30 cellular contexts compared by ENCODE assay signal in genomic region chr12:95882873-95883272, GRCh38. TPM values are rescaled to one million over a fixed set of nuclear protein-coding genes. Genes with fewer than 3 reads are reported as not detected.
A peak's percentile ranks its signal among the peaks of the same experiment; 100 is the strongest.
DNase-seq lines count a peak whose midpoint lies in the region; ATAC-seq, FAIRE-seq and TF ChIP-seq lines count a peak whose summit lies in the region.
"Had no signal": no experiment of that assay in that cellular context is flagged by ENCODE, and none has a peak within 500 bp of the region (broad histone marks: within the 10 kb centered on the region; RNA-seq: fewer than 3 reads in every experiment).

No MANE protein-coding gene starts in this region.

- intact Hi-C loops in HepG2 (cut with micrococcal nuclease; ENCODE audit: unreplicated experiment) (no loop called here), right lobe of liver (cut with DNase I) (no loop called here), left colon (cut with DNase I, micrococcal nuclease) (no loop called here), transverse colon (cut with DNase I; ENCODE audit: low total_unique reads) (no loop called here), tibial artery (cut with DNase I; ENCODE audit: low total_unique reads) (no loop called here)
- intact Hi-C loops in activated naive CD4-positive, alpha-beta T cell treated with anti-CD3 and anti-CD28 coated beads for 36 hours (cut with micrococcal nuclease), result no loop called here

- no peaks in the 10 kb centered on the region for H3K9me2 ChIP-seq in GM23338 (ENCODE audit: insufficient read depth)

- no peak overlapping the region for H3K4me3 Mint-ChIP-seq in GM23338
- H3K4me3 Mint-ChIP-seq in activated naive CD4-positive, alpha-beta T cell treated with anti-CD3 and anti-CD28 coated beads for 36 hours, result no peak overlapping the region
- H3K4me3 Mint-ChIP-seq: CD14-positive monocyte; CD4-positive, alpha-beta memory T cell; CD4-positive, CD25-positive, alpha-beta regulatory T cell; CD8-positive, alpha-beta memory T cell had no signal

- CTCF ChIA-PET in HepG2 (lab: Yijun Ruan, JAX; ENCODE audit: low intra/inter-chr PET ratio, low total read pairs), result no interaction called here
- CTCF ChIA-PET in activated naive CD4-positive, alpha-beta T cell treated with anti-CD3 and anti-CD28 coated beads for 36 hours (lab: Charles Lee), result interaction anchor here (0.9 kb wide), 1 partner anchor 12 kb away, joined by 3 read pairs; no protein-coding TSS in a partner anchor

- H3K9me3 ChIP-seq in HepG2 (ENCODE audit: low read length), result peaks cover 11% of the 10 kb centered on the region
- H3K9me3 ChIP-seq in right lobe of liver, result no peaks in the 10 kb centered on the region
- no peaks in the 10 kb centered on the region for H3K9me3 ChIP-seq in small intestine (ENCODE audit: control insufficient read depth, low read depth)
- peaks cover 0 to 4% of the 10 kb centered on the region in 2 donors for H3K9me3 ChIP-seq in transverse colon
- peaks cover 0 to 8% (median 0%) of the 10 kb centered on the region in 3 donors for H3K9me3 ChIP-seq in tibial artery
- H3K9me3 ChIP-seq: BE2C had no signal

- H3K27ac Mint-ChIP-seq in GM23338, result no peak overlapping the region
- no peak overlapping the region for H3K27ac Mint-ChIP-seq in activated naive CD4-positive, alpha-beta T cell treated with anti-CD3 and anti-CD28 coated beads for 36 hours
- H3K27ac Mint-ChIP-seq: CD14-positive monocyte; CD4-positive, alpha-beta memory T cell; CD4-positive, CD25-positive, alpha-beta regulatory T cell; CD8-positive, alpha-beta memory T cell had no signal

- no peaks in the 10 kb centered on the region for H3K4me1 Mint-ChIP-seq in GM23338
- no peaks in the 10 kb centered on the region for H3K4me1 Mint-ChIP-seq in activated naive CD4-positive, alpha-beta T cell treated with anti-CD3 and anti-CD28 coated beads for 36 hours (ENCODE audit: low read depth)
- H3K4me1 Mint-ChIP-seq: CD14-positive monocyte; CD4-positive, alpha-beta memory T cell; CD4-positive, CD25-positive, alpha-beta regulatory T cell; CD8-positive, alpha-beta memory T cell had no signal

- in situ Hi-C loops in HepG2 (cut with HindIII; ENCODE audit: extremely low pct_ligation_motif_present, low pct_unique_long_range_greater_than_20kb) (no loop called here), transverse colon (cut with MboI; ENCODE audit: low pct_ligation_motif_present in 1 of 4, low pct_unique_long_range_greater_than_20kb in 1 of 4, low sequenced_read_pairs in 3 of 4) (no loop called here)

- H3K36me3 ChIP-seq in HepG2 (replicated peaks in 1 of 2; ENCODE audit: control insufficient read depth in 1 of 2, insufficient read depth in 2 of 2, low read length in 2 of 2) (no peaks in the 10 kb centered on the region), right lobe of liver (no peaks in the 10 kb centered on the region), small intestine (ENCODE audit: control insufficient read depth in 2 of 2, insufficient read depth in 2 of 2, low read length in 2 of 2) (no peaks in the 10 kb centered on the region), transverse colon (no peaks in the 10 kb centered on the region), GM23338 (ENCODE audit: insufficient read depth) (no peaks in the 10 kb centered on the region), tibial artery (no peaks in the 10 kb centered on the region)
- H3K36me3 ChIP-seq: BE2C, BLaER1 had no signal

- no peaks in the 10 kb centered on the region for H3K27me3 ChIP-seq in HepG2 (ENCODE audit: control insufficient read depth in 1 of 2, insufficient read depth in 2 of 2, low read length in 2 of 2)
- H3K27me3 ChIP-seq in right lobe of liver, result no peaks in the 10 kb centered on the region
- no peaks in the 10 kb centered on the region for H3K27me3 ChIP-seq in small intestine (ENCODE audit: control insufficient read depth in 2 of 2, insufficient read depth in 2 of 2, low read length in 2 of 2)
- H3K27me3 ChIP-seq in transverse colon, result no peaks in the 10 kb centered on the region
- no peaks in the 10 kb centered on the region for H3K27me3 ChIP-seq in GM23338 (ENCODE audit: insufficient read depth)
- H3K27me3 ChIP-seq in tibial artery, result no peaks in the 10 kb centered on the region
- H3K27me3 ChIP-seq: BLaER1 had no signal

- ATAC-seq in HepG2 (peak; percentile 74), right lobe of liver (no peak), left colon (peak; percentile 88), GM23338 (no peak)
- ATAC-seq: GM12878 had no signal

- no peak for TF ChIP-seq POLR2A in HepG2 (IDR thresholded peaks at IDR 0.05; ENCODE audit: insufficient read depth in 1 of 2, low read depth in 2 of 2, low read length in 2 of 2)
- no peak for TF ChIP-seq POLR2A in right lobe of liver (IDR thresholded peaks at IDR 0.05)
- TF ChIP-seq POLR2A in transverse colon (IDR thresholded peaks at IDR 0.05), result no peak

- FAIRE-seq in HepG2 (lab: Jason Lieb, UNC) (peak; percentile 30), small intestine (lab: Jason Lieb, UNC) (no peak)
- FAIRE-seq: A204.1, GM12878, GM12892, GM18507 had no signal

- H3K9me3 Mint-ChIP-seq in GM23338, result peaks cover 3% of the 10 kb centered on the region; the same call in 1 of the 3 replicates
- H3K9me3 Mint-ChIP-seq in activated naive CD4-positive, alpha-beta T cell treated with anti-CD3 and anti-CD28 coated beads for 36 hours, result peaks cover 3% of the 10 kb centered on the region

- no peak overlapping the region for H3K9ac ChIP-seq in HepG2 (ENCODE audit: insufficient read depth, low read depth, low read length)
- H3K9ac ChIP-seq: BLaER1 had no signal

- TF ChIP-seq RAD21 in HepG2 (CRISPR knock-in tag; IDR thresholded peaks at IDR 0.05), result no peak

- DNase-seq in HepG2 (ENCODE audit: low spot score), result peak; percentile 52
- no peak for DNase-seq in right lobe of liver
- DNase-seq in left colon, result no peak
- DNase-seq in small intestine, result peak; percentile 44
- DNase-seq in transverse colon, result peak; percentile 10
- DNase-seq in GM23338 (ENCODE audit: low spot score), result no peak
- DNase-seq in tibial artery, result no peak
- DNase-seq in activated naive CD4-positive, alpha-beta T cell treated with anti-CD3 and anti-CD28 coated beads for 36 hours, result no peak
- DNase-seq: 8988T; ACHN; BE2C; C1 segment of cervical spinal cord; CD4-positive, alpha-beta memory T cell; CD4-positive, CD25-positive, alpha-beta regulatory T cell; CD8-positive, alpha-beta memory T cell; COR-L47; DMS 273 treated with DMSO at 0.1 percent for 48 hours; DMS153; DMS53; DMS79; DND-41; GDM1 had no signal

- TF ChIP-seq CTCF in HepG2 (CRISPR knock-in tag; IDR thresholded peaks at IDR 0.05), result no peak
- TF ChIP-seq CTCF in right lobe of liver (IDR thresholded peaks at IDR 0.05), result no peak
- no peak for TF ChIP-seq CTCF in transverse colon (IDR thresholded peaks at IDR 0.05)
- TF ChIP-seq CTCF in GM23338 (conservative IDR thresholded peaks at IDR 0.05; ENCODE audit: low read depth in 2 of 2), result no peak
- TF ChIP-seq CTCF in tibial artery (IDR thresholded peaks at IDR 0.05), result no peak

- H4K20me1 ChIP-seq in HepG2 (ENCODE audit: insufficient read depth, low read length), result no peaks in the 10 kb centered on the region
- H4K20me1 ChIP-seq in GM23338 (replicated peaks; ENCODE audit: insufficient read depth), result no peaks in the 10 kb centered on the region
- H4K20me1 ChIP-seq: BLaER1 had no signal

- no peaks in the 10 kb centered on the region for H3F3A ChIP-seq in GM23338 (replicated peaks; ENCODE audit: low read depth)

- H3K36me3 Mint-ChIP-seq in GM23338 (ENCODE audit: low read depth), result no peaks in the 10 kb centered on the region
- no peaks in the 10 kb centered on the region for H3K36me3 Mint-ChIP-seq in activated naive CD4-positive, alpha-beta T cell treated with anti-CD3 and anti-CD28 coated beads for 36 hours (ENCODE audit: low read depth)
- H3K36me3 Mint-ChIP-seq: CD14-positive monocyte; CD4-positive, alpha-beta memory T cell had no signal

- no TSS peak for BruUV-seq in HepG2 (replicated peaks; lab: Mats Ljungman, UMichigan)

- H3K4me2 ChIP-seq in HepG2 (ENCODE audit: low read depth, low read length) (peak overlapping the region; percentile 63), GM23338 (no peak overlapping the region)
- H3K4me2 ChIP-seq: BLaER1 had no signal

- H3K79me2 ChIP-seq in HepG2 (ENCODE audit: insufficient read depth, low read length) (no peaks in the 10 kb centered on the region), GM23338 (replicated peaks; ENCODE audit: insufficient read depth) (no peaks in the 10 kb centered on the region)

- peaks cover 23% of the 10 kb centered on the region for H3K4me1 ChIP-seq in HepG2 (ENCODE audit: insufficient read depth, low read length)
- no peaks in the 10 kb centered on the region for H3K4me1 ChIP-seq in right lobe of liver
- H3K4me1 ChIP-seq in small intestine (ENCODE audit: control insufficient read depth in 2 of 2, insufficient read depth in 1 of 2, low read depth in 1 of 2, low read length in 1 of 2), result no peaks in the 10 kb centered on the region
- peaks cover 0 to 20% (median 2%) of the 10 kb centered on the region in 4 donors for H3K4me1 ChIP-seq in transverse colon
- H3K4me1 ChIP-seq in GM23338 (ENCODE audit: insufficient read depth), result no peaks in the 10 kb centered on the region
- no peaks in the 10 kb centered on the region for H3K4me1 ChIP-seq in tibial artery
- H3K4me1 ChIP-seq: BE2C, BLaER1 had no signal

- no peak overlapping the region for H2AFZ ChIP-seq in HepG2 (ENCODE audit: low read length)
- H2AFZ ChIP-seq in GM23338, result no peak overlapping the region

- TF ChIP-seq EP300 in HepG2 (IDR thresholded peaks at IDR 0.05; ENCODE audit: low read depth in 2 of 2, low read length in 2 of 2) (no peak), HepG2 (CRISPR knock-in tag; IDR thresholded peaks at IDR 0.05; ENCODE audit: borderline replicate concordance) (no peak), transverse colon (IDR thresholded peaks at IDR 0.05; ENCODE audit: low read depth) (no peak)

- 3% methylated on average over 4 of the region's 4 CpGs for WGBS in HepG2 (ENCODE audit: low lambda C conversion rate)
- 52% methylated on average over 4 of the region's 4 CpGs for WGBS in right lobe of liver (ENCODE audit: insufficient coverage, low coverage, low lambda C conversion rate, missing lambda C conversion rate)
- 19 to 61% (median 24%) methylated on average over 4 of the region's 4 CpGs for WGBS in small intestine, 3 donors
- WGBS in transverse colon (ENCODE audit: low coverage in 1 of 2), 2 donors, result 39 to 65% methylated on average over 4 of the region's 4 CpGs

- no peak overlapping the region for H3K27ac ChIP-seq in HepG2 (ENCODE audit: extremely low read length, insufficient read depth, low read length)
- no peak overlapping the region for H3K27ac ChIP-seq in right lobe of liver
- H3K27ac ChIP-seq in small intestine (ENCODE audit: low read depth in 1 of 2, low read length in 1 of 2), result no peak overlapping the region
- no peak overlapping the region for H3K27ac ChIP-seq in transverse colon
- H3K27ac ChIP-seq in GM23338 (ENCODE audit: low read depth), result no peak overlapping the region
- no peak overlapping the region for H3K27ac ChIP-seq in tibial artery
- H3K27ac ChIP-seq: BLaER1 had no signal

- H3K27me3 Mint-ChIP-seq in GM23338 (ENCODE audit: insufficient read depth, low read depth, poor library complexity), result no peaks in the 10 kb centered on the region
- no peaks in the 10 kb centered on the region for H3K27me3 Mint-ChIP-seq in activated naive CD4-positive, alpha-beta T cell treated with anti-CD3 and anti-CD28 coated beads for 36 hours (ENCODE audit: low read depth)

- POLR2A ChIA-PET in HepG2 (lab: Yijun Ruan, JAX), result no interaction called here

- H3K4me3 ChIP-seq in HepG2 (replicated peaks in 1 of 3; ENCODE audit: insufficient read depth in 1 of 3, low read depth in 2 of 3, low read length in 3 of 3) (no peak overlapping the region; a peak in 1 of 6 replicates), right lobe of liver (no peak overlapping the region), small intestine (ENCODE audit: low read depth in 1 of 2, low read length in 2 of 2) (no peak overlapping the region), transverse colon (no peak overlapping the region), GM23338 (no peak overlapping the region), tibial artery (no peak overlapping the region)
- H3K4me3 ChIP-seq: BLaER1, GM12878 had no signal

RNA-seq across cellular contexts. Expression of gene SNRPF, which starts 24.1 kb away (rescaled TPM):
- total RNA-seq in HepG2 (2016; rRNA removed; fragmentation: Illumina TruSeq; extraction: Trizol) (77.2 and 94.7 TPM in 2 replicates), right lobe of liver (10 to 100 TPM in 3 of 6 experiments, 1 to 10 TPM in 3; 5.8 to 10.4 (median 8.5) TPM), left colon (10 to 100 TPM; 13.5 to 17.4 TPM), transverse colon (1 to 10 TPM in 2 of 4 donors, not detected in 2; 4.8 to 8.3 TPM)
- 26.9 and 33.1 TPM in 2 replicates for total RNA-seq in HepG2 (2016; cell fraction: cytosol; rRNA removed; fragmentation: Illumina TruSeq; extraction: Trizol; ENCODE audit: low read depth)
- 81.2 and 98.9 TPM in 2 replicates for total RNA-seq in HepG2 (2016; cell fraction: insoluble cytoplasmic fraction; rRNA removed; fragmentation: Illumina TruSeq; extraction: Trizol)
- 44.1 and 49.3 TPM in 2 replicates for total RNA-seq in HepG2 (2016; cell fraction: membrane; rRNA removed; fragmentation: Illumina TruSeq; extraction: Trizol)
- total RNA-seq in HepG2 (2016; cell fraction: nucleus; rRNA removed; fragmentation: Illumina TruSeq; extraction: Trizol), result 43.9 and 45.5 TPM in 2 replicates
- polyA plus RNA-seq in HepG2 (2011; rRNA removed) (24.3 and 31.7 TPM in 2 replicates), small intestine (10 to 100 TPM; 18.9 to 61.9 (median 24.6) TPM), GM23338 (2016; fragmentation: Nextera tagmentation; extraction: Ambion mirVana) (458 and 475 TPM in 2 replicates)
- polyA plus RNA-seq in HepG2 (2011; cell fraction: cytosol; rRNA removed), result 12.6 and 12.9 TPM in 2 replicates
- 5.8 TPM in 2 replicates for polyA plus RNA-seq in HepG2 (2011; cell fraction: nucleus; rRNA removed)
- polyA plus RNA-seq in HepG2 (2012), result 42.8 and 62.0 TPM in 2 replicates
- polyA plus RNA-seq in HepG2 (2016; cell fraction: cytosol; fragmentation: Illumina TruSeq; extraction: Trizol; ENCODE audit: low read depth), result 44.6 and 58.9 TPM in 2 replicates
- polyA plus RNA-seq in HepG2 (2016; cell fraction: insoluble cytoplasmic fraction; fragmentation: Illumina TruSeq; extraction: Trizol; ENCODE audit: low read depth), result 161 and 181 TPM in 2 replicates
- 62.3 and 79.4 TPM in 2 replicates for polyA plus RNA-seq in HepG2 (2016; cell fraction: membrane; fragmentation: Illumina TruSeq; extraction: Trizol; ENCODE audit: low read depth)
- 67.6 and 85.9 TPM in 2 replicates for polyA plus RNA-seq in HepG2 (2016; cell fraction: nucleus; fragmentation: Illumina TruSeq; extraction: Trizol; ENCODE audit: insufficient read depth, low read depth)
- 6.8 and 8.3 TPM in 2 replicates for polyA minus RNA-seq in HepG2 (2011; rRNA and poly(A)+ RNA removed; ENCODE audit: low replicate concordance)
- 5.1 and 7.6 TPM in 2 replicates for polyA minus RNA-seq in HepG2 (2011; cell fraction: cytosol; rRNA and poly(A)+ RNA removed)
- polyA minus RNA-seq in HepG2 (2011; cell fraction: nucleus; rRNA and poly(A)+ RNA removed), result 24.0 and 29.7 TPM in 2 replicates
- 31.1 and 35.4 TPM in 2 replicates for total RNA-seq in GM23338 (2014; rRNA removed; shearing (Covaris generic))
- 10 to 100 TPM; 57.4 to 59.9 TPM for total RNA-seq in activated naive CD4-positive, alpha-beta T cell treated with anti-CD3 and anti-CD28 coated beads for 36 hours

RNA-seq across cellular contexts. Expression of gene CCDC38, which starts 59.5 kb away (rescaled TPM):
- total RNA-seq in HepG2 (2016; rRNA removed; fragmentation: Illumina TruSeq; extraction: Trizol) (0.18 and 0.24 TPM in 2 replicates), right lobe of liver (1 to 10 TPM in 2 of 6 experiments, under 1 TPM in 4; 0.19 to 1.8 (median 0.89) TPM), left colon (not detected), transverse colon (not detected)
- 0.10 and 0.18 TPM in 2 replicates for total RNA-seq in HepG2 (2016; cell fraction: cytosol; rRNA removed; fragmentation: Illumina TruSeq; extraction: Trizol; ENCODE audit: low read depth)
- total RNA-seq in HepG2 (2016; cell fraction: insoluble cytoplasmic fraction; rRNA removed; fragmentation: Illumina TruSeq; extraction: Trizol), result 0.18 and 0.22 TPM in 2 replicates
- 0.24 and 0.53 TPM in 2 replicates for total RNA-seq in HepG2 (2016; cell fraction: membrane; rRNA removed; fragmentation: Illumina TruSeq; extraction: Trizol)
- 0.22 and 0.31 TPM in 2 replicates for total RNA-seq in HepG2 (2016; cell fraction: nucleus; rRNA removed; fragmentation: Illumina TruSeq; extraction: Trizol)
- polyA plus RNA-seq in HepG2 (2011; rRNA removed) (0.30 and 0.32 TPM in 2 replicates), small intestine (under 1 TPM in 1 of 3 donors, not detected in 2; 0.09 TPM), GM23338 (2016; fragmentation: Nextera tagmentation; extraction: Ambion mirVana) (not detected in 2 replicates)
- 0.13 and 0.35 TPM in 2 replicates for polyA plus RNA-seq in HepG2 (2011; cell fraction: cytosol; rRNA removed)
- polyA plus RNA-seq in HepG2 (2011; cell fraction: nucleus; rRNA removed), result 0.13 and 0.17 TPM in 2 replicates
- 0.36 and 0.39 TPM in 2 replicates for polyA plus RNA-seq in HepG2 (2012)
- polyA plus RNA-seq in HepG2 (2016; cell fraction: cytosol; fragmentation: Illumina TruSeq; extraction: Trizol; ENCODE audit: low read depth), result 0.05 and 0.08 TPM in 2 replicates
- polyA plus RNA-seq in HepG2 (2016; cell fraction: insoluble cytoplasmic fraction; fragmentation: Illumina TruSeq; extraction: Trizol; ENCODE audit: low read depth), result 0.29 and 0.36 TPM in 2 replicates
- 0.17 and 0.19 TPM in 2 replicates for polyA plus RNA-seq in HepG2 (2016; cell fraction: membrane; fragmentation: Illumina TruSeq; extraction: Trizol; ENCODE audit: low read depth)
- polyA plus RNA-seq in HepG2 (2016; cell fraction: nucleus; fragmentation: Illumina TruSeq; extraction: Trizol; ENCODE audit: insufficient read depth, low read depth), result 0.35 and 0.41 TPM in 2 replicates
- 0.16 TPM in 1 of 2 replicates, not detected in the other for polyA minus RNA-seq in HepG2 (2011; rRNA and poly(A)+ RNA removed; ENCODE audit: low replicate concordance)
- 0.35 TPM in 1 of 2 replicates, not detected in the other for polyA minus RNA-seq in HepG2 (2011; cell fraction: cytosol; rRNA and poly(A)+ RNA removed)
- 0.26 and 1.1 TPM in 2 replicates for polyA minus RNA-seq in HepG2 (2011; cell fraction: nucleus; rRNA and poly(A)+ RNA removed)
- total RNA-seq in GM23338 (2014; rRNA removed; shearing (Covaris generic)), result not detected in 2 replicates
- under 1 TPM in 1 of 2 experiments, not detected in 1; 0.49 TPM for total RNA-seq in activated naive CD4-positive, alpha-beta T cell treated with anti-CD3 and anti-CD28 coated beads for 36 hours
- total RNA-seq: CD4-positive, CD25-positive, alpha-beta regulatory T cell; G401; GM12878 had no signal
- polyA plus RNA-seq: AG04450; CD14-positive monocyte; CD4-positive, CD25-positive, alpha-beta regulatory T cell; CD8-positive, alpha-beta memory T cell had no signal

Comparison
In these comparisons a context has a peak if more than half of its experiments do, and no peak if none do; other contexts are left out.
1. ATAC-seq: peak in HepG2 (single experiment) and left colon (single experiment); none in right lobe of liver (0 of 4) and GM23338 (single experiment).
2. DNase-seq: peak in HepG2 (single experiment), small intestine (single experiment) and transverse colon (single experiment); none in right lobe of liver (0 of 3), left colon (0 of 2), GM23338 (single experiment), tibial artery (0 of 2) and activated naive CD4-positive, alpha-beta T cell treated with anti-CD3 and anti-CD28 coated beads for 36 hours (single experiment).